24 cellular contexts compared by ENCODE assay signal in the genomic region with DNA sequence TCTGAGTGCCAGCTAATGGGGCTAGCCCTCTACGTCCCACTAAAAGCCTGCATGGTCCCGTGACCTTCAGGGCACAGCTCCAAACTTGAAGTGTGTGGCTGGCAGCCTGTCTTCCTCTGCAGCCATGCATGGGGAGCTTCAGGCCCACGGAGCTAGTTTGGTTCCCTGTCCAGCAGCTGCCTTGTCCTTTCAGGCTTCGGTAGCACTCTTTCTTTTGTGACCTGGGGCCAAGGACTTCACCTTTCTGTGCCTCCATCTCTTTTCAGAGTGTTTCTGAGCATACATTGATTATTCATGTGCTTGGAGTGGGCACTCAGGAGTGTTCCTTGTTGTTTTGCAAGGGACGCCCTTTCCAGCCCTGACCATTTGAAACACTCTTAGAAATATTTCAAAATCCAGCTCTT.
DNase-seq lines count a peak whose midpoint lies in the region; ATAC-seq and TF ChIP-seq lines count a peak whose summit lies in the region.
"Had no signal": no experiment of that assay in that cellular context is flagged by ENCODE, and none has a peak within 500 bp of the region (broad histone marks: within the 10 kb centered on the region; RNA-seq: fewer than 3 reads in every experiment).

No MANE protein-coding gene starts in this region.

- no peak overlapping the region for H2AFZ ChIP-seq in OCI-LY7 (ENCODE audit: low read length)

- H3K4me2 ChIP-seq in OCI-LY7 (ENCODE audit: low read length): no peak overlapping the region
- H3K4me2 ChIP-seq: BLaER1 treated with 17β-estradiol and CSF1 and Interleukin-3, amounts not matched to agents 10 nM and 100 nM; smooth muscle cell had no signal

- peaks cover 0 to 13% of the 10 kb centered on the region in 2 donors for H3K4me1 ChIP-seq in adrenal gland (replicated peaks in 1 of 2)
- H3K4me1 ChIP-seq in OCI-LY7 (ENCODE audit: insufficient read depth, low read length, poor library complexity, severe bottlenecking): no peaks in the 10 kb centered on the region
- H3K4me1 ChIP-seq: foreskin keratinocyte had no signal

- H3K27me3 ChIP-seq in adrenal gland: no peaks in the 10 kb centered on the region
- H3K27me3 ChIP-seq: BLaER1 treated with 17β-estradiol and CSF1 and Interleukin-3, amounts not matched to agents 10 nM and 100 nM; foreskin keratinocyte had no signal

- TF ChIP-seq CTCF in CD14-positive monocyte (IDR thresholded peaks at IDR 0.05) (no peak), adrenal gland (IDR thresholded peaks at IDR 0.05) (no peak), osteocyte (IDR thresholded peaks at IDR 0.05) (no peak), OCI-LY7 (conservative IDR thresholded peaks at IDR 0.05; ENCODE audit: low read length) (no peak)

- 54 to 73% (median 59%) methylated on average over 5 of the region's 5 CpGs for WGBS in adrenal gland, 4 donors

- H3K9me2 ChIP-seq in OCI-LY7 (ENCODE audit: insufficient read depth, low read length): no peaks in the 10 kb centered on the region

- no TSS peak for BruUV-seq in OCI-LY7 (replicated peaks; lab: Mats Ljungman, UMichigan)

- intact Hi-C loops in CD14-positive monocyte (cut with micrococcal nuclease): no loop called here
- intact Hi-C loops in adrenal gland (cut with DNase I): no loop called here
- intact Hi-C loops in left ventricle myocardium superior (cut with micrococcal nuclease): no loop called here
- intact Hi-C loops in OCI-LY7 (cut with micrococcal nuclease; ENCODE audit: unreplicated experiment): no loop called here

- H3K27ac ChIP-seq in adrenal gland: no peak overlapping the region
- H3K27ac ChIP-seq in OCI-LY7 (ENCODE audit: low read depth, low read length, poor library complexity, severe bottlenecking): no peak overlapping the region
- H3K27ac ChIP-seq: BLaER1 treated with 17β-estradiol and CSF1 and Interleukin-3, amounts not matched to agents 10 nM and 100 nM; foreskin keratinocyte; prostate gland had no signal

- H3K4me3 Mint-ChIP-seq in CD14-positive monocyte: no peak overlapping the region
- no peak overlapping the region for H3K4me3 Mint-ChIP-seq in osteocyte (ENCODE audit: unreplicated experiment)
- H3K4me3 Mint-ChIP-seq in natural killer cell treated with Interleukin-12 subunit alpha and Interleukin-12 subunit beta and Interleukin-15 and Interleukin-18, amount 100 ng/mL, for 72 hours: no peak overlapping the region
- H3K4me3 Mint-ChIP-seq: activated CD4-positive, alpha-beta T cell treated with anti-CD3 and anti-CD28 coated beads for 36 hours; central memory CD8-positive, alpha-beta T cell; nephron progenitor cell had no signal

- H3K36me3 Mint-ChIP-seq in CD14-positive monocyte: peaks cover 32 to 37% of the 10 kb centered on the region in 2 donors
- H3K36me3 Mint-ChIP-seq in osteocyte (ENCODE audit: unreplicated experiment): peaks cover 9% of the 10 kb centered on the region
- peaks cover 5% of the 10 kb centered on the region for H3K36me3 Mint-ChIP-seq in natural killer cell treated with Interleukin-12 subunit alpha and Interleukin-12 subunit beta and Interleukin-15 and Interleukin-18, amount 100 ng/mL, for 72 hours

- POLR2A ChIA-PET in OCI-LY7 (lab: Charles Lee): no interaction called here

- H3K4me3 ChIP-seq in adrenal gland: no peak overlapping the region
- no peak overlapping the region for H3K4me3 ChIP-seq in OCI-LY7 (ENCODE audit: low read depth, low read length, poor library complexity, severe bottlenecking)
- H3K4me3 ChIP-seq: BLaER1 treated with 17β-estradiol and CSF1 and Interleukin-3, amounts not matched to agents 10 nM and 100 nM; prostate gland; smooth muscle cell had no signal

- no peaks in the 10 kb centered on the region for H3K9me3 ChIP-seq in adrenal gland (replicated peaks in 1 of 3)
- no peaks in the 10 kb centered on the region for H3K9me3 ChIP-seq in OCI-LY7 (ENCODE audit: low read length)
- H3K9me3 ChIP-seq: BLaER1 treated with 17β-estradiol and CSF1 and Interleukin-3, amounts not matched to agents 10 nM and 100 nM; prostate gland had no signal

- H3K9me3 Mint-ChIP-seq in CD14-positive monocyte (no peaks in the 10 kb centered on the region), osteocyte (ENCODE audit: unreplicated experiment) (no peaks in the 10 kb centered on the region)
- no peaks in the 10 kb centered on the region for H3K9me3 Mint-ChIP-seq in natural killer cell treated with Interleukin-12 subunit alpha and Interleukin-12 subunit beta and Interleukin-15 and Interleukin-18, amount 100 ng/mL, for 72 hours
- H3K9me3 Mint-ChIP-seq: central memory CD8-positive, alpha-beta T cell; nephron progenitor cell had no signal

- H3K27ac Mint-ChIP-seq in CD14-positive monocyte: no peak overlapping the region
- no peak overlapping the region for H3K27ac Mint-ChIP-seq in osteocyte (ENCODE audit: unreplicated experiment)
- no peak overlapping the region for H3K27ac Mint-ChIP-seq in natural killer cell treated with Interleukin-12 subunit alpha and Interleukin-12 subunit beta and Interleukin-15 and Interleukin-18, amount 100 ng/mL, for 72 hours
- H3K27ac Mint-ChIP-seq: activated CD4-positive, alpha-beta T cell treated with anti-CD3 and anti-CD28 coated beads for 36 hours; nephron progenitor cell had no signal

- TF ChIP-seq POLR2A in adrenal gland (IDR thresholded peaks at IDR 0.05): no peak

- ATAC-seq in left ventricle myocardium superior (peak; percentile 77), HG02798 (IDR thresholded peaks at IDR 0.05; ENCODE audit: poor library complexity, unreplicated experiment) (no peak)
- ATAC-seq in natural killer cell treated with Interleukin-12 subunit alpha and Interleukin-12 subunit beta and Interleukin-15 and Interleukin-18, amount 100 ng/mL, for 72 hours: no peak
- ATAC-seq: activated CD4-positive, alpha-beta T cell treated with anti-CD3 and anti-CD28 coated beads for 36 hours; foreskin keratinocyte had no signal

- H3K36me3 ChIP-seq in adrenal gland (replicated peaks in 1 of 2): no peaks in the 10 kb centered on the region
- no peaks in the 10 kb centered on the region for H3K36me3 ChIP-seq in OCI-LY7 (ENCODE audit: insufficient read depth, low read length)
- H3K36me3 ChIP-seq: prostate gland had no signal

- CTCF ChIA-PET in OCI-LY7 (lab: Charles Lee; ENCODE audit: unreplicated experiment): no interaction called here

- H3K4me1 Mint-ChIP-seq in CD14-positive monocyte: no peaks in the 10 kb centered on the region
- no peaks in the 10 kb centered on the region for H3K4me1 Mint-ChIP-seq in osteocyte (ENCODE audit: unreplicated experiment)
- H3K4me1 Mint-ChIP-seq in natural killer cell treated with Interleukin-12 subunit alpha and Interleukin-12 subunit beta and Interleukin-15 and Interleukin-18, amount 100 ng/mL, for 72 hours (ENCODE audit: low read depth in 2 of 2): peaks cover 0 to 4% of the 10 kb centered on the region in 2 donors

- peak; percentile 16 for DNase-seq in CD14-positive monocyte (ENCODE audit: low spot score)
- DNase-seq in adrenal gland: peak in 6 of 7 donors; percentile 18 to 51 (median 47)
- DNase-seq in left ventricle myocardium superior: peak; percentile 79
- peak; percentile 54 for DNase-seq in osteocyte (ENCODE audit: extremely low spot score, unreplicated experiment)
- DNase-seq in OCI-LY7 (ENCODE audit: low spot score): no peak
- DNase-seq in putamen (ENCODE audit: low spot score): no peak
- DNase-seq in natural killer cell treated with Interleukin-12 subunit alpha and Interleukin-12 subunit beta and Interleukin-15 and Interleukin-18, amount 100 ng/mL, for 72 hours (ENCODE audit: low spot score): no peak
- DNase-seq: activated CD4-positive, alpha-beta T cell treated with anti-CD3 and anti-CD28 coated beads for 36 hours; activated naive CD4-positive, alpha-beta T cell; activated T-cell treated with anti-CD3 and anti-CD28 coated beads for 4 hours; erythroblast; foreskin keratinocyte; GDM1; mesendoderm; NCI-H1417; NCI-H2171; NCI-H69; nephron progenitor cell; stimulated activated CD4-positive, alpha-beta T cell treated with anti-CD3 and anti-CD28 coated beads, Interleukin-4, amount 100 ng/mL, for 1 hour had no signal

- H4K20me1 ChIP-seq in OCI-LY7 (ENCODE audit: insufficient read depth, low read length): no peaks in the 10 kb centered on the region

- no peaks in the 10 kb centered on the region for H3K79me2 ChIP-seq in OCI-LY7 (ENCODE audit: insufficient read depth, low read depth, low read length)

- H3K27me3 Mint-ChIP-seq in CD14-positive monocyte (ENCODE audit: low read depth in 3 of 3): peaks cover 0 to 3% (median 0%) of the 10 kb centered on the region in 3 donors
- H3K27me3 Mint-ChIP-seq in osteocyte (ENCODE audit: unreplicated experiment): no peaks in the 10 kb centered on the region
- H3K27me3 Mint-ChIP-seq in natural killer cell treated with Interleukin-12 subunit alpha and Interleukin-12 subunit beta and Interleukin-15 and Interleukin-18, amount 100 ng/mL, for 72 hours: no peaks in the 10 kb centered on the region
- H3K27me3 Mint-ChIP-seq: activated CD4-positive, alpha-beta T cell treated with anti-CD3 and anti-CD28 coated beads for 36 hours; central memory CD8-positive, alpha-beta T cell had no signal

Comparison
In these comparisons a context has a peak if more than half of its experiments do, and no peak if none do; other contexts are left out.
1. DNase-seq: peak in CD14-positive monocyte (single experiment), adrenal gland (6 of 7), left ventricle myocardium superior (single experiment) and osteocyte (single experiment); none in OCI-LY7 (single experiment), putamen (single experiment) and natural killer cell treated with Interleukin-12 subunit alpha and Interleukin-12 subunit beta and Interleukin-15 and Interleukin-18, amount 100 ng/mL, for 72 hours (single experiment).